Comparison of ENCODE assay signal across 20 cellular contexts in genomic region chr1:202662081-202662480, GRCh38. TPM values are rescaled to one million over a fixed set of nuclear protein-coding genes. Genes with fewer than 3 reads are reported as not detected.
DNase-seq lines count a peak whose midpoint lies in the region; ATAC-seq lines count a peak whose summit lies in the region.
"Had no signal": no experiment of that assay in that cellular context is flagged by ENCODE, and none has a peak within 500 bp of the region (broad histone marks: within the 10 kb centered on the region; RNA-seq: fewer than 3 reads in every experiment).

No MANE protein-coding gene starts in this region.

- DNase-seq in DMS153 (lab: John Stamatoyannopoulos, UW) (peak; percentile 75), M059J (ENCODE audit: low read depth) (peak; percentile 27), NCI-H2227 treated with DMSO at 0.1 percent for 48 hours (lab: John Stamatoyannopoulos, UW) (peak; percentile 40), cerebellum (ENCODE audit: low spot score) (peak; percentile 67), NCI-H526 treated with DMSO at 0.1 percent for 48 hours (lab: John Stamatoyannopoulos, UW) (no peak)
- no peak for DNase-seq in effector memory CD4-positive, alpha-beta T cell
- DNase-seq: activated CD4-positive, alpha-beta T cell treated with anti-CD3 and anti-CD28 coated beads for 36 hours; activated naive CD8-positive, alpha-beta T cell treated with anti-CD3 and anti-CD28 coated beads, Interleukin-2, amount 10 ng/mL, durations not matched to agents 7 days and 5 days; NCI-H446 treated with DMSO at 0.1 percent for 48 hours; PC-3; stimulated activated CD4-positive, alpha-beta T cell treated with anti-CD3 and anti-CD28 coated beads, Interleukin-12 subunit alpha, Interleukin-12 subunit beta, amount 100 ng/mL, for 4 hours; T1000 had no signal

- ATAC-seq in GM19397 (IDR thresholded peaks at IDR 0.05; ENCODE audit: unreplicated experiment) (no peak), HG03457 (IDR thresholded peaks at IDR 0.05; ENCODE audit: unreplicated experiment) (no peak)
- ATAC-seq: activated CD4-positive, alpha-beta T cell treated with anti-CD3 and anti-CD28 coated beads for 36 hours; PC-3 had no signal

- H3K4me1 ChIP-seq in effector memory CD4-positive, alpha-beta T cell (ENCODE audit: control insufficient read depth, insufficient read depth, low read length, poor library complexity, severe bottlenecking), result no peaks in the 10 kb centered on the region

- no peaks in the 10 kb centered on the region for H3K36me3 ChIP-seq in effector memory CD4-positive, alpha-beta T cell (ENCODE audit: control insufficient read depth, insufficient read depth, low read length)
- H3K36me3 ChIP-seq: neural progenitor cell, thoracic aorta had no signal

- no peaks in the 10 kb centered on the region for H3K27me3 ChIP-seq in effector memory CD4-positive, alpha-beta T cell (replicated peaks; ENCODE audit: control insufficient read depth, insufficient read depth, low read length, poor library complexity, severe bottlenecking)
- H3K27me3 ChIP-seq: neural progenitor cell had no signal

- no peak overlapping the region for H3K27ac ChIP-seq in effector memory CD4-positive, alpha-beta T cell (ENCODE audit: insufficient read depth, low read length, poor library complexity, severe bottlenecking)
- H3K27ac ChIP-seq: neural progenitor cell, thoracic aorta had no signal

- H3K4me3 ChIP-seq in effector memory CD4-positive, alpha-beta T cell (ENCODE audit: insufficient read depth, low read depth, low read length, poor library complexity, severe bottlenecking), result no peak overlapping the region
- H3K4me3 ChIP-seq: neural progenitor cell, thoracic aorta had no signal

- no peaks in the 10 kb centered on the region for H3K9me3 ChIP-seq in effector memory CD4-positive, alpha-beta T cell (ENCODE audit: control insufficient read depth, low read length)
- H3K9me3 ChIP-seq: thoracic aorta had no signal

RNA-seq across cellular contexts. Expression of gene SYT2, which starts 48.2 kb away (rescaled TPM):
- not detected in 2 replicates for total RNA-seq in M059J (2014; rRNA removed; shearing (Covaris generic))
- 13.2 TPM for total RNA-seq in cerebellum
- total RNA-seq: activated CD4-positive, alpha-beta T cell treated with anti-CD3 and anti-CD28 coated beads for 36 hours; activated naive CD8-positive, alpha-beta T cell treated with anti-CD3 and anti-CD28 coated beads, Interleukin-2, amount 10 ng/mL, durations not matched to agents 7 days and 5 days; B cell; dermis microvascular lymphatic vessel endothelial cell; epithelial cell of proximal tubule; PC-3; SK-MEL-5 had no signal

Comparison
In these comparisons a context has a peak if more than half of its experiments do, and no peak if none do; other contexts are left out.
1. DNase-seq: peak in DMS153 (single experiment), M059J (single experiment), NCI-H2227 treated with DMSO at 0.1 percent for 48 hours (single experiment) and cerebellum (single experiment); none in NCI-H526 treated with DMSO at 0.1 percent for 48 hours (single experiment) and effector memory CD4-positive, alpha-beta T cell (0 of 3).
2. RNA of gene SYT2, which starts 48.2 kb away (total RNA-seq): 13.2 TPM in cerebellum (single experiment); not detected in M059J; every median in the first group is over 10 times any median in the second.